ENCODE assay signal across 18 cellular contexts in genomic region chr16:67426950-67427349, GRCh38. TPM values are rescaled to one million over a fixed set of nuclear protein-coding genes. Genes with fewer than 3 reads are reported as not detected.
"Had no signal": no experiment of that assay in that cellular context is flagged by ENCODE, and none has a peak within 500 bp of the region (broad histone marks: within the 10 kb centered on the region; RNA-seq: fewer than 3 reads in every experiment).

No MANE protein-coding gene starts in this region.

- H3K4me3 ChIP-seq: lower lobe of right lung, transverse colon had no signal

- DNase-seq: activated CD4-positive, alpha-beta memory T cell treated with anti-CD3 and anti-CD28 coated beads, Interleukin-2, amount 10 ng/mL, durations not matched to agents 7 days and 5 days; activated CD4-positive, alpha-beta T cell treated with anti-CD3 and anti-CD28 coated beads for 4 hours; activated effector memory CD4-positive, alpha-beta T cell treated with anti-CD3 and anti-CD28 coated beads, Interleukin-2, amount 50 U/mL, for 16 hours; activated naive CD8-positive, alpha-beta T cell treated with anti-CD3 and anti-CD28 coated beads for 36 hours; activated T-cell treated with anti-CD3 and anti-CD28 coated beads, Interleukin-2, amount 50 U/mL, for 24 hours; kidney glomerular epithelial cell; lower lobe of right lung; naive thymus-derived CD8-positive, alpha-beta T cell; stimulated activated naive CD8-positive, alpha-beta T cell treated with anti-CD3 and anti-CD28 coated beads, Interleukin-15, Interleukin-2, amounts not matched to agents 100 U/mL and 50 U/mL, for 24 hours; T-helper 17 cell; transverse colon had no signal

- H3K36me3 ChIP-seq: lower lobe of right lung, transverse colon had no signal

- H3K9me3 ChIP-seq: lower lobe of right lung, transverse colon had no signal

- H3K27ac Mint-ChIP-seq: activated CD4-positive, alpha-beta memory T cell treated with anti-CD3 and anti-CD28 coated beads, Interleukin-2, amount 10 ng/mL, durations not matched to agents 7 days and 5 days; activated naive CD8-positive, alpha-beta T cell treated with anti-CD3 and anti-CD28 coated beads for 36 hours; activated T-cell treated with anti-CD3 and anti-CD28 coated beads, Interleukin-2, amount 50 U/mL, for 24 hours; T-helper 17 cell had no signal

- H3K27ac ChIP-seq: lower lobe of right lung had no signal

- ATAC-seq: lower lobe of right lung; naive thymus-derived CD8-positive, alpha-beta T cell; stimulated activated naive CD8-positive, alpha-beta T cell treated with anti-CD3 and anti-CD28 coated beads, Interleukin-15, Interleukin-2, amounts not matched to agents 100 U/mL and 50 U/mL, for 24 hours; T-helper 17 cell had no signal

- H3K27me3 ChIP-seq: transverse colon had no signal

- H3K36me3 Mint-ChIP-seq: activated naive CD8-positive, alpha-beta T cell treated with anti-CD3 and anti-CD28 coated beads for 36 hours; naive thymus-derived CD8-positive, alpha-beta T cell had no signal

- H3K9me3 Mint-ChIP-seq: activated CD4-positive, alpha-beta memory T cell treated with anti-CD3 and anti-CD28 coated beads, Interleukin-2, amount 10 ng/mL, durations not matched to agents 7 days and 5 days; activated naive CD8-positive, alpha-beta T cell treated with anti-CD3 and anti-CD28 coated beads for 36 hours; activated T-cell treated with anti-CD3 and anti-CD28 coated beads, Interleukin-2, amount 50 U/mL, for 24 hours; naive thymus-derived CD8-positive, alpha-beta T cell had no signal

- H3K4me3 Mint-ChIP-seq: activated CD4-positive, alpha-beta memory T cell treated with anti-CD3 and anti-CD28 coated beads, Interleukin-2, amount 10 ng/mL, durations not matched to agents 7 days and 5 days; activated naive CD8-positive, alpha-beta T cell treated with anti-CD3 and anti-CD28 coated beads for 36 hours; activated T-cell treated with anti-CD3 and anti-CD28 coated beads, Interleukin-2, amount 50 U/mL, for 24 hours; T-helper 17 cell had no signal

RNA-seq across cellular contexts. Expression of gene HSD11B2, which starts 4.0 kb away (rescaled TPM):
- total RNA-seq: activated CD4-positive, alpha-beta memory T cell treated with anti-CD3 and anti-CD28 coated beads, Interleukin-2, amount 10 ng/mL, durations not matched to agents 7 days and 5 days; dermis microvascular lymphatic vessel endothelial cell; glomerular endothelial cell; mononuclear cell; naive thymus-derived CD8-positive, alpha-beta T cell; T-helper 17 cell had no signal
- polyA plus RNA-seq: naive thymus-derived CD8-positive, alpha-beta T cell had no signal

RNA-seq across cellular contexts. Expression of gene TPPP3, which starts 33.7 kb away (rescaled TPM):
- total RNA-seq: activated CD4-positive, alpha-beta memory T cell treated with anti-CD3 and anti-CD28 coated beads, Interleukin-2, amount 10 ng/mL, durations not matched to agents 7 days and 5 days; activated naive CD8-positive, alpha-beta T cell treated with anti-CD3 and anti-CD28 coated beads for 36 hours; bronchial epithelial cell; epithelial cell of proximal tubule; naive thymus-derived CD8-positive, alpha-beta T cell had no signal
- polyA plus RNA-seq: naive thymus-derived CD8-positive, alpha-beta T cell had no signal

RNA-seq across cellular contexts. Expression of gene AGRP, which starts 56.4 kb away (rescaled TPM):
- total RNA-seq: activated CD4-positive, alpha-beta memory T cell treated with anti-CD3 and anti-CD28 coated beads, Interleukin-2, amount 10 ng/mL, durations not matched to agents 7 days and 5 days; bronchial epithelial cell; chondrocyte; dermis microvascular lymphatic vessel endothelial cell; epithelial cell of proximal tubule; glomerular endothelial cell; mononuclear cell; naive thymus-derived CD8-positive, alpha-beta T cell; posterior vena cava; T-helper 17 cell; transverse colon had no signal
- polyA plus RNA-seq: naive thymus-derived CD8-positive, alpha-beta T cell had no signal
